8 cellular contexts compared by ENCODE assay signal in the genomic region with DNA sequence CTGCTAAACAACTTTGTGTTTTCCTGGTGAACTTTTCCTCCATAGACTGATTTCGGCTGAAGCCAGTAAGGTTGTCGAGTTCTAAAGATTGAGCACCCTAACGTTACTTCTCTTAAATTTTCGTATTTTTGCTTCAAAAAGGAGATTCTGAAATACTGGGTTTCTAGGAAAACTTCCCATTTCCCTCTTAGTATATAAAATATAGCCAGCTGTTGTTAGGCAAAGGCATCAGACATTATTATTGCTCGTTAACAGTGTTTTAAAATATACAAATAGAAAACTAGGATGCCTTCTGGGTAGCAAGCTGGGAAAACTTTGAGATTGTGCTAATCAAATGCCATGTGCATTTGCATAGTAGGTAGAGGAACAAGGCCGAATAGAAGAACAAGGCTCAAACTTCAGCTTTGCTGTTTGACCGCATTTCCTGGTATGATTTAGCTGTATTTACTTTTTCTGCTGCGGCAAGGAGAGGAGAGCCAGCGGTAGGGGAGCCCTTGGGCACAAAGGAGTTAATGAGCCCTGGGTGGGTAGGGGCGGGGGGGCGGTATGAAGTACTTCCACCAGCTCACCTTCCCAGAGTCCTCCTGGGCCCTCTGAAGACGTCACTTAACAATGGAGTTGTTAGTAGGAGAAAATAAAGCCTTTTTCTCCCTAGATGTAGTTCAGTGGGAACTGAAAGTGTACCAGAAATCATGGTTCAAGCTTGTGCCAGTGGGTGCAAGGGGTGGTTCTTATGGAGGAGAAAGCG.
DNase-seq lines count a peak whose midpoint lies in the region; ATAC-seq, FAIRE-seq and TF ChIP-seq lines count a peak whose summit lies in the region.

No MANE protein-coding gene starts in this region.

- no TSS peak for BruUV-seq in MCF 10A (replicated peaks; lab: Mats Ljungman, UMichigan)

- POLR2A ChIA-PET in MCF 10A (lab: Yijun Ruan, JAX): no interaction called here
- POLR2A ChIA-PET in T-cell (lab: Charles Lee): no interaction called here

- no peak for TF ChIP-seq CTCF in MCF 10A (IDR thresholded peaks at IDR 0.05; ENCODE audit: unreplicated experiment)
- no peak for TF ChIP-seq CTCF in D721Med (IDR thresholded peaks at IDR 0.05; ENCODE audit: insufficient read depth, missing control alignments)

- H3K36me3 Mint-ChIP-seq in MCF 10A (ENCODE audit: insufficient read depth, unreplicated experiment) (peaks cover 28% of the 10 kb centered on the region), T-cell (peaks cover 28% of the 10 kb centered on the region)

- in situ Hi-C loops in T47D (cut with HindIII; ENCODE audit: low pct_unique_long_range_greater_than_20kb, low sequenced_read_pairs): no loop called here

- H3K4me1 Mint-ChIP-seq in MCF 10A (ENCODE audit: insufficient read depth, unreplicated experiment) (peaks cover 7% of the 10 kb centered on the region), T-cell (peaks cover 46 to 63% (median 53%) of the 10 kb centered on the region in 3 donors)

- H3K27ac Mint-ChIP-seq in MCF 10A (ENCODE audit: low read depth, unreplicated experiment) (no peak overlapping the region), T-cell (peak overlapping the region; percentile 7 to 73)

- H3K4me3 Mint-ChIP-seq in MCF 10A (ENCODE audit: unreplicated experiment) (no peak overlapping the region), T-cell (peak overlapping the region in 2 of 3 donors; percentile 2 to 43)

- H3K27me3 Mint-ChIP-seq in MCF 10A (ENCODE audit: insufficient read depth, unreplicated experiment): no peaks in the 10 kb centered on the region
- H3K27me3 Mint-ChIP-seq in T-cell: no peaks in the 10 kb centered on the region

- FAIRE-seq in D721Med (lab: Jason Lieb, UNC): no peak
- no peak for FAIRE-seq in frontal cortex (lab: Jason Lieb, UNC)

- no peaks in the 10 kb centered on the region for H3K9me3 Mint-ChIP-seq in MCF 10A (ENCODE audit: unreplicated experiment)
- no peaks in the 10 kb centered on the region for H3K9me3 Mint-ChIP-seq in T-cell

- ATAC-seq in T-cell (replicated peaks in 1 of 4): peak; percentile 45 to 81 (median 58)

- CTCF ChIA-PET in MCF 10A (lab: Yijun Ruan, JAX) (interaction anchor here (0.6 to 0.8 kb wide), 3 partner anchors 89 to 165 kb away, joined by 3 to 4 read pairs (median 3); no protein-coding TSS in a partner anchor), T-cell (lab: Charles Lee) (interaction anchor here in 1 of 2 donors (0.6 kb wide), 1 partner anchor 1842 kb away, joined by 6 read pairs; no protein-coding TSS in a partner anchor)

- DNase-seq in T47D (ENCODE audit: low read depth in 1 of 2, low spot score in 1 of 2) (peak; percentile 21 to 84), MCF 10A (ENCODE audit: unreplicated experiment) (no peak), HT-29 (ENCODE audit: low spot score) (peak; percentile 81), T-cell (peak in 28 of 34 experiments; percentile 1 to 56 (median 19)), iris pigment epithelial cell (ENCODE audit: low read depth) (peak; percentile 26), D721Med (ENCODE audit: insufficient read length, low spot score) (no peak), frontal cortex (ENCODE audit: low spot score in 2 of 2) (no peak)
- DNase-seq in activated CD8-positive, alpha-beta memory T cell treated with anti-CD3 and anti-CD28 coated beads, Interleukin-2, amount 50 U/mL, for 4 hours: no peak

- intact Hi-C loops in MCF 10A (cut with micrococcal nuclease): no loop called here

Comparison
In these comparisons a context has a peak if more than half of its experiments do, and no peak if none do; other contexts are left out.
1. DNase-seq: peak in T47D (2 of 2), HT-29 (single experiment), T-cell (28 of 34) and iris pigment epithelial cell (single experiment); none in MCF 10A (single experiment), D721Med (single experiment), frontal cortex (0 of 2) and activated CD8-positive, alpha-beta memory T cell treated with anti-CD3 and anti-CD28 coated beads, Interleukin-2, amount 50 U/mL, for 4 hours (single experiment).